ENCODE assay signal across 26 cellular contexts in the genomic region with DNA sequence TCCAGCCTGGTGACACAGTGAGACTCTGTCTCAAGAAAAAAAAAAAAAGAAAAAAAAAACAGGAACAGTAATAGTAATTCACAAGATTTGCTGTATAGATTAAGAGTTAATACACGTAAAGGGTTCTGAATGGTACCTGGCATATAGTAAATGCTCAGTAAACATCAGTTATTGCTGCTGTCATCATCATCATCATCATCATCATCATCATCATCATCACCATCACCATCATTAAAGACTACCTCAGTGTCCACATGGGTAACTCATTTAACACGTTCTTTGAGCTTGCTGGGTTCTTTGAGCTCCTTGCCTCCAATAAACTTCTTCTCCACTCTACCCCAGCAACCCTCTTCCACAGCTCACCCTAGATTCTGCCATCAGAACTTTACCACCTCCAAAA.
"Had no signal": no experiment of that assay in that cellular context is flagged by ENCODE, and none has a peak within 500 bp of the region (broad histone marks: within the 10 kb centered on the region; RNA-seq: fewer than 3 reads in every experiment).

No MANE protein-coding gene starts in this region.

- H3K4me3 Mint-ChIP-seq: activated CD4-positive, alpha-beta memory T cell treated with anti-CD3 and anti-CD28 coated beads, Interleukin-2, amount 10 ng/mL, durations not matched to agents 7 days and 5 days; activated CD4-positive, alpha-beta T cell treated with anti-CD3 and anti-CD28 coated beads for 36 hours; activated naive CD4-positive, alpha-beta T cell treated with anti-CD3 and anti-CD28 coated beads, Interleukin-2, amount 50 U/mL, for 24 hours; brain had no signal

- DNase-seq: activated CD4-positive, alpha-beta memory T cell treated with anti-CD3 and anti-CD28 coated beads, Interleukin-2, amount 10 ng/mL, durations not matched to agents 7 days and 5 days; activated CD4-positive, alpha-beta T cell treated with anti-CD3 and anti-CD28 coated beads for 36 hours; activated CD4-positive, alpha-beta T cell treated with anti-CD3 and anti-CD28 coated beads, Interleukin-2, amount 50 U/mL, for 1 hour; activated CD8-positive, alpha-beta memory T cell treated with anti-CD3 and anti-CD28 coated beads, Interleukin-2, amount 50 U/mL, for 4 hours; activated effector memory CD4-positive, alpha-beta T cell treated with Interleukin-2 at 50 U/mL for 16 hours; activated naive CD4-positive, alpha-beta T cell; activated T-cell treated with anti-CD3 and anti-CD28 coated beads, Interleukin-2, amount 50 U/mL, for 1 hour; amygdala; Karpas-422; MM.1S; NCI-H1105 treated with DMSO at 0.1 percent for 48 hours; NCI-H1436 treated with DMSO at 0.1 percent for 48 hours; NCI-H187; NCI-H2081; NCI-H510A treated with DMSO at 0.1 percent for 48 hours; NCI-H69; Peyer's patch; Right ventricle myocardium superior; SJCRH30; SK-N-SH; T-helper 2 cell; WERI-Rb-1 had no signal

- H3K9ac ChIP-seq: SK-N-SH had no signal

- H3K27ac Mint-ChIP-seq: activated CD4-positive, alpha-beta memory T cell treated with anti-CD3 and anti-CD28 coated beads, Interleukin-2, amount 10 ng/mL, durations not matched to agents 7 days and 5 days; activated CD4-positive, alpha-beta T cell treated with anti-CD3 and anti-CD28 coated beads for 36 hours; activated naive CD4-positive, alpha-beta T cell treated with anti-CD3 and anti-CD28 coated beads, Interleukin-2, amount 50 U/mL, for 24 hours; brain had no signal

- H3K4me3 ChIP-seq: Peyer's patch, SJCRH30 had no signal

- H3K9me3 Mint-ChIP-seq: activated CD4-positive, alpha-beta memory T cell treated with anti-CD3 and anti-CD28 coated beads, Interleukin-2, amount 10 ng/mL, durations not matched to agents 7 days and 5 days; activated naive CD4-positive, alpha-beta T cell treated with anti-CD3 and anti-CD28 coated beads, Interleukin-2, amount 50 U/mL, for 24 hours; brain had no signal

- H3K27me3 Mint-ChIP-seq: activated CD4-positive, alpha-beta T cell treated with anti-CD3 and anti-CD28 coated beads for 36 hours; activated naive CD4-positive, alpha-beta T cell treated with anti-CD3 and anti-CD28 coated beads, Interleukin-2, amount 50 U/mL, for 24 hours had no signal

- H3K27ac ChIP-seq: Peyer's patch, RWPE1, SJCRH30, WERI-Rb-1 had no signal

- FAIRE-seq: astrocyte had no signal

- H3K36me3 ChIP-seq: Peyer's patch had no signal

- H3K4me2 ChIP-seq: SK-N-SH had no signal

- ATAC-seq: activated CD4-positive, alpha-beta T cell treated with anti-CD3 and anti-CD28 coated beads for 36 hours had no signal

- H3K9me3 ChIP-seq: Peyer's patch, SJCRH30, SK-N-SH had no signal

- H3K27me3 ChIP-seq: Peyer's patch, SJCRH30 had no signal
